7 cellular contexts compared by ENCODE assay signal in the genomic region with DNA sequence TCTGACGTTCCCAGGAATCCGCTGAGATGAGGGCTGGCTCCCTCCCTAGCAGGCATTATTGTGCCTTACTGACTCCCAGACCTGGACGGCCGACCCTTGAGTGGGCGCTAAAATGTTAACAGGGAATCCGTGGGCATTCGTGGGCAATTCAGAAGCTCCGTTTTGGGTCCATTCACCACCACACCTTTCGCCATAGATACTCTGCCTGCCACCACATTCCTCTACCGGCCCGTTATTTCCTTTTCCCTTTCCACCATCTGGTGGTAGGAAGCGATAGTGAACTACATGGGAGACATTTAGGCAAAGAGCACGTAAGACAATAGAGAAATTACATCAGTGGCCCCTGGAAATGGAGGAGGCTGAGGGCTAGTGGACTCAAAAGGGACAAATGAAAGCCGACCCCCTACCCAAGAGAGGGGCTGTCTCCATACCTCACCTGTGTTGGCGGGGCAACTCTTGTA. TPM values are rescaled to one million over a fixed set of nuclear protein-coding genes. Genes with fewer than 3 reads are reported as not detected.
A peak's percentile ranks its signal among the peaks of the same experiment; 100 is the strongest.
DNase-seq lines count a peak whose midpoint lies in the region; ATAC-seq and TF ChIP-seq lines count a peak whose summit lies in the region.

No MANE protein-coding gene starts in this region.

- H3K27me3 Mint-ChIP-seq in IgD-negative memory B cell = no peaks in the 10 kb centered on the region
- peaks cover 12% of the 10 kb centered on the region for H3K27me3 Mint-ChIP-seq in MCF 10A (ENCODE audit: insufficient read depth, unreplicated experiment)

- H3K4me1 Mint-ChIP-seq in IgD-negative memory B cell (peaks cover 6 to 27% (median 23%) of the 10 kb centered on the region in 3 donors), MCF 10A (ENCODE audit: insufficient read depth, unreplicated experiment) (peaks cover 8% of the 10 kb centered on the region)

- peak; percentile 49 for TF ChIP-seq CTCF in MCF 10A (IDR thresholded peaks at IDR 0.05; ENCODE audit: unreplicated experiment)

- CTCF ChIA-PET in MCF 10A (lab: Yijun Ruan, JAX) = interaction anchor here (0.6 to 1.3 kb wide), 16 partner anchors 11 to 1230 kb away, joined by 3 to 6 read pairs (median 3); a partner anchor contains a TSS

- intact Hi-C loops in MCF 10A (cut with micrococcal nuclease) = loop anchor here (1.0 to 5.0 kb wide), 5 partner anchors 149 to 516 kb away; no protein-coding TSS in a partner anchor
- intact Hi-C loops in sciatic nerve (cut with DNase I) = loop anchor here (10.0 kb wide), 1 partner anchor 344 kb away; no protein-coding TSS in a partner anchor

- H3K4me3 Mint-ChIP-seq in IgD-negative memory B cell (peak overlapping the region; percentile 78 to 94 (median 82)), MCF 10A (ENCODE audit: unreplicated experiment) (peak overlapping the region; percentile 78)

- no peaks in the 10 kb centered on the region for H3K9me3 Mint-ChIP-seq in IgD-negative memory B cell
- no peaks in the 10 kb centered on the region for H3K9me3 Mint-ChIP-seq in MCF 10A (ENCODE audit: unreplicated experiment)

- peak overlapping the region; percentile 24 for H3K4me3 ChIP-seq in iPS-11a (ENCODE audit: low read depth, low read length)

- DNase-seq in ELR (ENCODE audit: low read depth) = peak; percentile 82
- peak; percentile 83 for DNase-seq in SIG-M5 treated with dmso at 0.1 percent for 504 hours (lab: John Stamatoyannopoulos, UW; ENCODE audit: unreplicated experiment)
- DNase-seq in MCF 10A (ENCODE audit: unreplicated experiment) = peak; percentile 87
- no peak for DNase-seq in sciatic nerve (ENCODE audit: low spot score)

- H3K27ac Mint-ChIP-seq in IgD-negative memory B cell (peak overlapping the region; percentile 89 to 93 (median 91)), MCF 10A (ENCODE audit: low read depth, unreplicated experiment) (peak overlapping the region; percentile 83)

- peak; percentile 89 for ATAC-seq in sciatic nerve
- no peak for ATAC-seq in HG03571 (IDR thresholded peaks at IDR 0.05; ENCODE audit: unreplicated experiment)

- no TSS peak for BruUV-seq in MCF 10A (replicated peaks; lab: Mats Ljungman, UMichigan)

- H3K36me3 Mint-ChIP-seq in IgD-negative memory B cell = no peaks in the 10 kb centered on the region
- no peaks in the 10 kb centered on the region for H3K36me3 Mint-ChIP-seq in MCF 10A (ENCODE audit: insufficient read depth, unreplicated experiment)

- POLR2A ChIA-PET in MCF 10A (lab: Yijun Ruan, JAX) = interaction anchor here (0.7 to 1.2 kb wide), 5 partner anchors 160 to 295 kb away, joined by 3 to 4 read pairs (median 3); no protein-coding TSS in a partner anchor

RNA-seq across cellular contexts. Expression of a gene that starts 1.0 kb away (rescaled TPM):
- 93.1 TPM for polyA plus RNA-seq in IgD-negative memory B cell
- total RNA-seq in MCF 10A (2022) = 47.3 and 66.1 TPM in 2 replicates
- total RNA-seq in sciatic nerve = 36.3 TPM
